Comparison of ENCODE assay signal across 32 cellular contexts in the genomic region with DNA sequence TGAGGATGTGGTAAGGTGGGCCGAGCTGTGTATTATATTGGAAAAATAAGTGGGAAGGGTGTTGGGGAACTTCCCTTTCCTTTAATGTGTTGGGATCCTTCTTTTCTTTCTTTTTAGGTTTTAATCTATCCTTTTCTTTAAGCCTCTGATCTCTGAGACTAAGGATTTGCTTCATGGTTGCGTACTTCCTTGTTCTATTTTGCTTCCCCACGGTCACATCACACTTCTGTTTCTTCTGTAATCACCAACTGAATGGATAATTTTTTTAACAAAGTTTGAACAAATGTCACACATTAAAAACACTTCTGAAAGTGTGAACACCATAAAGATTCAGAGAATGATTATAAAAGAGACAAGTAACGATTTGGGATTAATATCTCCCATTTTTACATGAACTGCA. TPM values are rescaled to one million over a fixed set of nuclear protein-coding genes. Genes with fewer than 3 reads are reported as not detected.
"Had no signal": no experiment of that assay in that cellular context is flagged by ENCODE, and none has a peak within 500 bp of the region (broad histone marks: within the 10 kb centered on the region; RNA-seq: fewer than 3 reads in every experiment).

No MANE protein-coding gene starts in this region.

- DNase-seq: stimulated activated CD4-positive, alpha-beta T cell treated with anti-CD3 and anti-CD28 coated beads, Interleukin-2, amount 100 ng/mL, for 48 hours; stimulated activated CD4-positive, alpha-beta T cell treated with anti-CD3 and anti-CD28 coated beads, Interleukin-4, amount 100 ng/mL, for 1 hour; stimulated activated CD4-positive, alpha-beta T cell treated with anti-CD3 and anti-CD28 coated beads, Interleukin-4, amount 100 ng/mL, for 24 hours; stimulated activated CD4-positive, alpha-beta T cell treated with anti-CD3 and anti-CD28 coated beads, Interleukin-4, amount 100 ng/mL, for 4 hours; stimulated activated CD8-positive, alpha-beta memory T cell treated with anti-CD3 and anti-CD28 coated beads, Interleukin-4, amount 100 ng/mL, for 48 hours; stimulated activated naive B cell treated with anti-CD40 and anti-IgM and Interleukin-4, amounts not matched to agents 10 μg/mL and 1 μg/mL and 100 μg/mL, for 72 hours; stimulated activated naive CD4-positive, alpha-beta T cell; stimulated activated naive CD4-positive, alpha-beta T cell treated with Interleukin-2 at 50 U/mL for 16 hours; stimulated activated naive CD8-positive, alpha-beta T cell treated with anti-CD3 and anti-CD28 coated beads, Interleukin-15, amount 100 ng/mL, for 72 hours; stimulated activated naive CD8-positive, alpha-beta T cell treated with anti-CD3 and anti-CD28 coated beads, Interleukin-15, Interleukin-2, amounts not matched to agents 100 U/mL and 50 U/mL, for 24 hours; stomach; substantia nigra; testis; thyroid gland; tibial artery; transverse colon; trophoblast cell; upper lobe of left lung; upper lobe of right lung; uterus had no signal

- ATAC-seq: stimulated activated effector memory CD8-positive, alpha-beta T cell treated with anti-CD3 and anti-CD28 coated beads, Interleukin-12 subunit alpha, Interleukin-12 subunit beta, amount 100 ng/mL, for 72 hours; stimulated activated memory B cell treated with anti-CD40 and anti-IgM and Interleukin-4, amounts not matched to agents 10 μg/mL and 1 μg/mL and 100 μg/mL, for 72 hours; stimulated activated naive B cell treated with anti-CD40 and anti-IgM and Interleukin-4, amounts not matched to agents 10 μg/mL and 1 μg/mL and 100 μg/mL, for 72 hours; stimulated activated naive CD8-positive, alpha-beta T cell treated with anti-CD3 and anti-CD28 coated beads, Interleukin-15, amount 100 ng/mL, for 72 hours; stimulated activated naive CD8-positive, alpha-beta T cell treated with anti-CD3 and anti-CD28 coated beads, Interleukin-15, Interleukin-2, amounts not matched to agents 100 U/mL and 50 U/mL, for 24 hours; upper lobe of right lung had no signal

- FAIRE-seq: urothelium cell line had no signal

- H3K4me3 ChIP-seq: stomach, suprapubic skin, testis, thoracic aorta, thyroid gland, tibial artery, tibial nerve, transverse colon, upper lobe of left lung, upper lobe of right lung, uterus, vagina had no signal

- H3K36me3 Mint-ChIP-seq: stimulated activated effector memory CD8-positive, alpha-beta T cell treated with anti-CD3 and anti-CD28 coated beads, Interleukin-12 subunit alpha, Interleukin-12 subunit beta, amount 100 ng/mL, for 72 hours; stimulated activated memory B cell treated with anti-CD40 and anti-IgM and Interleukin-4, amounts not matched to agents 10 μg/mL and 1 μg/mL and 100 μg/mL, for 72 hours; stimulated activated naive B cell treated with anti-CD40 and anti-IgM and Interleukin-4, amounts not matched to agents 10 μg/mL and 1 μg/mL and 100 μg/mL, for 72 hours; type B pancreatic cell had no signal

- H3K4me1 ChIP-seq: stomach, suprapubic skin, testis, thyroid gland, tibial artery, tibial nerve, transverse colon, upper lobe of left lung, upper lobe of right lung, uterus, vagina had no signal

- H3K4me3 Mint-ChIP-seq: stimulated activated effector memory CD8-positive, alpha-beta T cell treated with anti-CD3 and anti-CD28 coated beads, Interleukin-12 subunit alpha, Interleukin-12 subunit beta, amount 100 ng/mL, for 72 hours; stimulated activated memory B cell treated with anti-CD40 and anti-IgM and Interleukin-4, amounts not matched to agents 10 μg/mL and 1 μg/mL and 100 μg/mL, for 72 hours; stimulated activated naive B cell treated with anti-CD40 and anti-IgM and Interleukin-4, amounts not matched to agents 10 μg/mL and 1 μg/mL and 100 μg/mL, for 72 hours; stimulated activated naive CD8-positive, alpha-beta T cell treated with anti-CD3 and anti-CD28 coated beads, Interleukin-15, amount 100 ng/mL, for 72 hours; stimulated activated naive CD8-positive, alpha-beta T cell treated with anti-CD3 and anti-CD28 coated beads, Interleukin-15, Interleukin-2, amounts not matched to agents 100 ng/mL and 50 ng/mL, for 24 hours; type B pancreatic cell had no signal

- H3K4me1 Mint-ChIP-seq: stimulated activated effector memory CD8-positive, alpha-beta T cell treated with anti-CD3 and anti-CD28 coated beads, Interleukin-12 subunit alpha, Interleukin-12 subunit beta, amount 100 ng/mL, for 72 hours; stimulated activated memory B cell treated with anti-CD40 and anti-IgM and Interleukin-4, amounts not matched to agents 10 μg/mL and 1 μg/mL and 100 μg/mL, for 72 hours; stimulated activated naive B cell treated with anti-CD40 and anti-IgM and Interleukin-4, amounts not matched to agents 10 μg/mL and 1 μg/mL and 100 μg/mL, for 72 hours; stimulated activated naive CD8-positive, alpha-beta T cell treated with anti-CD3 and anti-CD28 coated beads, Interleukin-15, amount 100 ng/mL, for 72 hours had no signal

- H3K27ac ChIP-seq: stomach, suprapubic skin, testis, thoracic aorta, thyroid gland, tibial artery, tibial nerve, transverse colon, upper lobe of left lung, upper lobe of right lung, uterus, vagina had no signal

- H3K36me3 ChIP-seq: stomach, suprapubic skin, thoracic aorta, thyroid gland, tibial artery, tibial nerve, transverse colon, upper lobe of left lung, upper lobe of right lung, uterus, vagina had no signal

- H3K27ac Mint-ChIP-seq: stimulated activated effector memory CD8-positive, alpha-beta T cell treated with anti-CD3 and anti-CD28 coated beads, Interleukin-12 subunit alpha, Interleukin-12 subunit beta, amount 100 ng/mL, for 72 hours; stimulated activated memory B cell treated with anti-CD40 and anti-IgM and Interleukin-4, amounts not matched to agents 10 μg/mL and 1 μg/mL and 100 μg/mL, for 72 hours; stimulated activated naive B cell treated with anti-CD40 and anti-IgM and Interleukin-4, amounts not matched to agents 10 μg/mL and 1 μg/mL and 100 μg/mL, for 72 hours; stimulated activated naive CD8-positive, alpha-beta T cell treated with anti-CD3 and anti-CD28 coated beads, Interleukin-15, amount 100 ng/mL, for 72 hours; stimulated activated naive CD8-positive, alpha-beta T cell treated with anti-CD3 and anti-CD28 coated beads, Interleukin-15, Interleukin-2, amounts not matched to agents 100 ng/mL and 50 ng/mL, for 24 hours; type B pancreatic cell had no signal

- H3K9me3 ChIP-seq: suprapubic skin, testis, thoracic aorta, thyroid gland, transverse colon, upper lobe of right lung, uterus, vagina had no signal

- H3K27me3 ChIP-seq: testis, thyroid gland, tibial nerve, upper lobe of left lung, vagina had no signal

- H3K9me3 Mint-ChIP-seq: stimulated activated effector memory CD8-positive, alpha-beta T cell treated with anti-CD3 and anti-CD28 coated beads, Interleukin-12 subunit alpha, Interleukin-12 subunit beta, amount 100 ng/mL, for 72 hours; stimulated activated naive CD8-positive, alpha-beta T cell treated with anti-CD3 and anti-CD28 coated beads, Interleukin-15, amount 100 ng/mL, for 72 hours; stimulated activated naive CD8-positive, alpha-beta T cell treated with anti-CD3 and anti-CD28 coated beads, Interleukin-15, Interleukin-2, amounts not matched to agents 100 ng/mL and 50 ng/mL, for 24 hours; type B pancreatic cell had no signal

RNA-seq across cellular contexts. Expression of a gene that starts 17.4 kb away (rescaled TPM):
- total RNA-seq: subcutaneous adipose tissue, suprapubic skin, thyroid gland, tibial nerve, transverse colon, upper lobe of right lung, ureter, urinary bladder, uterus, vagina had no signal
- polyA plus RNA-seq: urinary bladder had no signal
